In genomic region chr1:116189481-116189880, GRCh38 we compare ENCODE assay signal across 19 cellular contexts.
DNase-seq lines count a peak whose midpoint lies in the region; ATAC-seq, FAIRE-seq and TF ChIP-seq lines count a peak whose summit lies in the region.
"Had no signal": no experiment of that assay in that cellular context is flagged by ENCODE, and none has a peak within 500 bp of the region (broad histone marks: within the 10 kb centered on the region; RNA-seq: fewer than 3 reads in every experiment).

No MANE protein-coding gene starts in this region.

- no peaks in the 10 kb centered on the region for H3K9me3 ChIP-seq in HepG2 (ENCODE audit: low read length)
- H3K9me3 ChIP-seq in right lobe of liver, result no peaks in the 10 kb centered on the region
- no peaks in the 10 kb centered on the region for H3K9me3 ChIP-seq in K562 (replicated peaks; ENCODE audit: control insufficient read depth, insufficient read depth, low read depth, low read length)
- no peaks in the 10 kb centered on the region for H3K9me3 ChIP-seq in mucosa of descending colon
- H3K9me3 ChIP-seq in right atrium auricular region, result no peaks in the 10 kb centered on the region
- H3K9me3 ChIP-seq: HAP-1 had no signal

- TF ChIP-seq RAD21 in HepG2 (CRISPR knock-in tag; IDR thresholded peaks at IDR 0.05) (no peak), K562 (CRISPR knock-in tag; conservative IDR thresholded peaks at IDR 0.05 in 1 of 2, IDR thresholded peaks at IDR 0.05 in 1 of 2) (no peak)

- FAIRE-seq in HepG2 (lab: Jason Lieb, UNC) (no peak), K562 (lab: Jason Lieb, UNC) (no peak)
- FAIRE-seq: GM12891, GM18507 had no signal

- H4K20me1 ChIP-seq in HepG2 (ENCODE audit: insufficient read depth, low read length), result no peaks in the 10 kb centered on the region
- no peaks in the 10 kb centered on the region for H4K20me1 ChIP-seq in K562 (replicated peaks; ENCODE audit: control insufficient read depth, insufficient read depth, low read length)

- H2AFZ ChIP-seq in HepG2 (ENCODE audit: low read length), result no peak overlapping the region
- H2AFZ ChIP-seq in K562 (ENCODE audit: low read depth, low read length), result no peak overlapping the region
- H2AFZ ChIP-seq: GM23338 had no signal

- no peaks in the 10 kb centered on the region for H3K27me3 ChIP-seq in HepG2 (ENCODE audit: control insufficient read depth in 1 of 2, insufficient read depth in 2 of 2, low read length in 2 of 2)
- H3K27me3 ChIP-seq in right lobe of liver, result no peaks in the 10 kb centered on the region
- H3K27me3 ChIP-seq in K562 (ENCODE audit: control insufficient read depth in 2 of 2, insufficient read depth in 2 of 2, low read length in 2 of 2), result peaks cover 0 to 5% of the 10 kb centered on the region in 2 experiments; a peak in 2 of 5 replicates
- no peaks in the 10 kb centered on the region; the same call in 1 of the 2 replicates for H3K27me3 ChIP-seq in H7 (ENCODE audit: control insufficient read depth, insufficient read depth, low read length)
- no peaks in the 10 kb centered on the region for H3K27me3 ChIP-seq in right atrium auricular region

- DNase-seq in HepG2 (ENCODE audit: low spot score) (no peak), right lobe of liver (no peak), K562 (ENCODE audit: extremely low read depth in 1 of 4, low spot score in 3 of 4) (no peak), mucosa of descending colon (no peak), H7 (no peak), right atrium auricular region (ENCODE audit: low spot score) (no peak), NCI-H524 (lab: John Stamatoyannopoulos, UW) (no peak)
- DNase-seq: C1 segment of cervical spinal cord; Calu3; CD4-positive, alpha-beta memory T cell; COR-L47; DMS53; DMS79 treated with DMSO at 0.1 percent for 48 hours; GF-D8; HFFc6 had no signal

- no peak for TF ChIP-seq POLR2A in HepG2 (IDR thresholded peaks at IDR 0.05; ENCODE audit: insufficient read depth in 1 of 2, low read depth in 2 of 2, low read length in 2 of 2)
- TF ChIP-seq POLR2A in right lobe of liver (IDR thresholded peaks at IDR 0.05), result no peak
- TF ChIP-seq POLR2A in K562 (conservative IDR thresholded peaks at IDR 0.05), result no peak

- CTCF ChIA-PET in HepG2 (lab: Yijun Ruan, JAX; ENCODE audit: low intra/inter-chr PET ratio, low total read pairs) (no interaction called here), K562 (lab: Yijun Ruan, JAX; ENCODE audit: low intra/inter-chr PET ratio) (no interaction called here)

- TF ChIP-seq EP300 in HepG2 (IDR thresholded peaks at IDR 0.05; ENCODE audit: low read depth in 2 of 2, low read length in 2 of 2) (no peak), HepG2 (CRISPR knock-in tag; IDR thresholded peaks at IDR 0.05; ENCODE audit: borderline replicate concordance) (no peak), K562 (IDR thresholded peaks at IDR 0.05; ENCODE audit: low read length) (no peak)

- no peak for ATAC-seq in HepG2
- no peak for ATAC-seq in right lobe of liver
- no peak for ATAC-seq in K562
- peak; percentile 79 for ATAC-seq in mucosa of descending colon
- ATAC-seq: GM23338 had no signal

- H3K9ac ChIP-seq in HepG2 (ENCODE audit: insufficient read depth, low read depth, low read length) (no peak overlapping the region), K562 (ENCODE audit: insufficient read depth in 1 of 2, low read depth in 2 of 2, low read length in 2 of 2) (no peak overlapping the region)

- H3K36me3 ChIP-seq in HepG2 (replicated peaks in 1 of 2; ENCODE audit: control insufficient read depth in 1 of 2, insufficient read depth in 2 of 2, low read length in 2 of 2) (no peaks in the 10 kb centered on the region), right lobe of liver (no peaks in the 10 kb centered on the region), K562 (ENCODE audit: control insufficient read depth, insufficient read depth, low read length) (no peaks in the 10 kb centered on the region), mucosa of descending colon (ENCODE audit: low read depth) (no peaks in the 10 kb centered on the region), H7 (replicated peaks; ENCODE audit: control insufficient read depth, insufficient read depth, low read length) (no peaks in the 10 kb centered on the region), right atrium auricular region (no peaks in the 10 kb centered on the region)
- H3K36me3 ChIP-seq: HAP-1 had no signal

- in situ Hi-C loops in HepG2 (cut with HindIII; ENCODE audit: extremely low pct_ligation_motif_present, low pct_unique_long_range_greater_than_20kb), result no loop called here
- in situ Hi-C loops in K562 (cut with MboI), result no loop called here

- POLR2A ChIA-PET in HepG2 (lab: Yijun Ruan, JAX), result no interaction called here
- POLR2A ChIA-PET in K562 (lab: Yijun Ruan, JAX), result no interaction called here

- TF ChIP-seq CTCF in HepG2 (CRISPR knock-in tag; IDR thresholded peaks at IDR 0.05) (no peak), right lobe of liver (IDR thresholded peaks at IDR 0.05) (no peak), K562 (IDR thresholded peaks at IDR 0.05 in 2 of 3, conservative IDR thresholded peaks at IDR 0.05 in 1 of 3; ENCODE audit: insufficient read depth in 2 of 3, low read depth in 1 of 3, low read length in 3 of 3) (no peak), mucosa of descending colon (IDR thresholded peaks at IDR 0.05) (no peak), right atrium auricular region (IDR thresholded peaks at IDR 0.05) (no peak)

- H3K4me2 ChIP-seq in HepG2 (ENCODE audit: low read depth, low read length) (no peak overlapping the region), K562 (ENCODE audit: insufficient read depth, low read length) (no peak overlapping the region)
- H3K4me2 ChIP-seq: GM23338 had no signal

- H3K79me2 ChIP-seq in HepG2 (ENCODE audit: insufficient read depth, low read length) (no peaks in the 10 kb centered on the region), K562 (ENCODE audit: control insufficient read depth, insufficient read depth, low read length) (no peaks in the 10 kb centered on the region)

- WGBS in HepG2 (ENCODE audit: low lambda C conversion rate), result 41% methylated on average over 3 of the region's 3 CpGs
- WGBS in right lobe of liver (ENCODE audit: insufficient coverage, low coverage, low lambda C conversion rate, missing lambda C conversion rate), result 46% methylated on average over 3 of the region's 3 CpGs
- WGBS in K562 (ENCODE audit: insufficient coverage, low coverage, missing lambda C conversion rate), result 2% methylated on average over 3 of the region's 3 CpGs

- H3K4me1 ChIP-seq in HepG2 (ENCODE audit: insufficient read depth, low read length) (peaks cover 10% of the 10 kb centered on the region), right lobe of liver (no peaks in the 10 kb centered on the region), K562 (replicated peaks in 1 of 2; ENCODE audit: control insufficient read depth in 2 of 2, insufficient read depth in 2 of 2, low read length in 2 of 2) (no peaks in the 10 kb centered on the region), mucosa of descending colon (ENCODE audit: low read depth) (peaks cover 10% of the 10 kb centered on the region), right atrium auricular region (no peaks in the 10 kb centered on the region)
- H3K4me1 ChIP-seq: HAP-1 had no signal

- H3K4me3 ChIP-seq in HepG2 (replicated peaks in 1 of 3; ENCODE audit: insufficient read depth in 1 of 3, low read depth in 2 of 3, low read length in 3 of 3) (no peak overlapping the region), right lobe of liver (no peak overlapping the region), K562 (no peak overlapping the region), mucosa of descending colon (no peak overlapping the region), H7 (ENCODE audit: insufficient read depth, low read depth, low read length) (no peak overlapping the region), right atrium auricular region (no peak overlapping the region)
- H3K4me3 ChIP-seq: GM23338, HAP-1 had no signal

- no peaks in the 10 kb centered on the region for H3K9me1 ChIP-seq in K562 (ENCODE audit: control insufficient read depth, insufficient read depth, low read length)

- H3K27ac ChIP-seq in HepG2 (ENCODE audit: extremely low read length, insufficient read depth, low read length) (no peak overlapping the region), right lobe of liver (no peak overlapping the region), K562 (ENCODE audit: extremely low read depth, low read depth, low read length) (no peak overlapping the region), right atrium auricular region (no peak overlapping the region)

- BruUV-seq in HepG2 (replicated peaks; lab: Mats Ljungman, UMichigan) (no TSS peak), K562 (replicated peaks; lab: Mats Ljungman, UMichigan) (no TSS peak)

- intact Hi-C loops in HepG2 (cut with micrococcal nuclease; ENCODE audit: unreplicated experiment), result no loop called here
- intact Hi-C loops in right lobe of liver (cut with DNase I), result no loop called here
- intact Hi-C loops in K562 (cut with micrococcal nuclease), result no loop called here
- intact Hi-C loops in mucosa of descending colon (cut with DNase I, micrococcal nuclease), result no loop called here

TF ChIP-seq in HepG2, 621 proteins besides CTCF, POLR2A, EP300 and RAD21:
- TF ChIP-seq NR2F6 (IDR thresholded peaks at IDR 0.05) (0 out of 2 replicates have a peak, but pooled peaks have one; percentile 9), NR2F6 (CRISPR knock-in tag; IDR thresholded peaks at IDR 0.05) (no peak), CCDC6 (CRISPR knock-in tag; IDR thresholded peaks at IDR 0.05) (no peak)

TF ChIP-seq in K562, 482 proteins besides CTCF, POLR2A, EP300 and RAD21:
- TF ChIP-seq NR2C2 (CRISPR knock-in tag; IDR thresholded peaks at IDR 0.05) (no peak), NR2C2 (tag; IDR thresholded peaks at IDR 0.05) (0 out of 2 replicates have a peak, but pooled peaks have one; percentile 18), TAF9B (IDR thresholded peaks at IDR 0.05; ENCODE audit: partially characterized antibody) (no peak)
